8 cellular contexts compared by ENCODE assay signal in the genomic region with DNA sequence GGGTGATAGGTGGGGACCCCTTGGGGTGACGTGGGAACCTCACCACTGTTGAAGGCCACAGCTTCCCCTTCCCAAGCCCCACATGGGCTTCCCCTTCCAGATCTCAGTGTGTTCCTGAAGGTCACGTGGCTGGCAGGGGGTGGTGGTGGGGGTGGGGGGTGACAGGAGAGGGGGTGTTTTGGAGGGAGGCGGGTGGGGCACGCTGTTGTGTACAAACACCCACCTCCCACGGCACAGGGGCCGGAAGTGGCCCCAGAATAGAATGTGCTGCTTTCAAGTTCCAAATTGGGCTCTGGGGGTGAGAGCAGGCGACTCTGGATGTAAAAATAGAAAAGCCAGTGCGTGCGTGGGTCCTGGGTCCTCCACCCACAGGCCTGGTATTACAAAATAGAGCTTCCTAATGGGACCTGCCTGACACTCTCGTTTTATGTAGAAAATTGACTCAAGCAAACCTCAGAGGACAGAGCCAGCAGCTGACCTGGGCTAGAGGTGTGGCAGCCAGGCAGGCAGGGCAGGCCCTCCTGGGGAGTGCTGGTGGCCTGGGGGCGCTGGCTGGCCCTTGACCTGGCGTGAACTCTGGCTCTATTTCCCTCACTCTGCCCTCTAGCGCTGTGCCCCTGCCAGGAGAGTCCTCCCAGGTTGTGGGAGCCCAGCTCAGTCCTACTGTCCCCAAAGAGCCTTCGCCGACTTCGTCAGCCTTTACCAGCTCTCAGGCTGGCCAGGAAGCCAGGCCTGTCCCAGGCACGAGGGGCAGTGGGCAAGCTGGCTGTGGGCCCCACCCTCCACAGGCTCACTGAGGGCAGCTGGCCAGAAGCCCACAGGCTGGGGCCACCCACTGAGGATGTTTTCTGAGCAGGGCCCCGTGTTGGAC. TPM values are rescaled to one million over a fixed set of nuclear protein-coding genes. Genes with fewer than 3 reads are reported as not detected.
DNase-seq lines count a peak whose midpoint lies in the region; ATAC-seq and TF ChIP-seq lines count a peak whose summit lies in the region.

No MANE protein-coding gene starts in this region.

- H3K27ac Mint-ChIP-seq in CD4-positive, alpha-beta memory T cell, result peak overlapping the region; percentile 88 to 96 (median 94)

- H3K4me1 ChIP-seq in CD4-positive, alpha-beta memory T cell (ENCODE audit: insufficient read depth, low read length), result peaks cover 36% of the 10 kb centered on the region
- H3K4me1 ChIP-seq in tibial artery, result peaks cover 0 to 26% (median 15%) of the 10 kb centered on the region in 4 donors

- peak; percentile 46 for ATAC-seq in GM19467 (IDR thresholded peaks at IDR 0.05; ENCODE audit: unreplicated experiment)
- ATAC-seq in HG03469 (IDR thresholded peaks at IDR 0.05; ENCODE audit: unreplicated experiment), result peak; percentile 45

- no peaks in the 10 kb centered on the region for H3K27me3 Mint-ChIP-seq in CD4-positive, alpha-beta memory T cell

- no peaks in the 10 kb centered on the region for H3K9me3 ChIP-seq in CD4-positive, alpha-beta memory T cell (ENCODE audit: control insufficient read depth in 1 of 2, low read length in 2 of 2)
- H3K9me3 ChIP-seq in tibial artery, result no peaks in the 10 kb centered on the region

- no peaks in the 10 kb centered on the region for H3K36me3 Mint-ChIP-seq in CD4-positive, alpha-beta memory T cell

- peak overlapping the region; percentile 74 for H3K27ac ChIP-seq in CD4-positive, alpha-beta memory T cell (ENCODE audit: low read depth, low read length)
- peak overlapping the region; percentile 17 to 66 for H3K27ac ChIP-seq in tibial artery

- 60 to 76% methylated on average over 17 to 18 of the region's 18 CpGs for WGBS in lower leg skin, 2 donors

- intact Hi-C loops in CD4-positive, alpha-beta memory T cell (cut with micrococcal nuclease), result no loop called here
- intact Hi-C loops in lower leg skin (cut with DNase I; ENCODE audit: low total_unique reads) (no loop called here), tibial artery (cut with DNase I; ENCODE audit: low total_unique reads) (no loop called here)

- no peak for TF ChIP-seq POLR2A in lower leg skin (IDR thresholded peaks at IDR 0.05)

- peak overlapping the region in 7 of 8 donors; percentile 41 to 78 (median 64) for H3K4me3 Mint-ChIP-seq in CD4-positive, alpha-beta memory T cell

- POLR2A ChIA-PET in CD4-positive, alpha-beta memory T cell (lab: Charles Lee; ENCODE audit: partially characterized antibody), result interaction anchor here (0.6 to 4.3 kb wide), 5 partner anchors 10 to 176 kb away, joined by 3 to 40 read pairs (median 4); a partner anchor contains a TSS

- DNase-seq in CD4-positive, alpha-beta memory T cell, result peak in 4 of 5 donors; percentile 42 to 62 (median 46)
- DNase-seq in activated T-cell treated with anti-CD3 and anti-CD28 coated beads, Interleukin-2, amount 50 U/mL, for 48 hours, result peak; percentile 62 to 70
- peak; percentile 37 to 90 for DNase-seq in lower leg skin (ENCODE audit: low spot score in 2 of 2)
- peak; percentile 55 to 80 for DNase-seq in tibial artery
- DNase-seq in amniotic stem cell (lab: John Stamatoyannopoulos, UW), result no peak
- no peak for DNase-seq in cerebellar nuclear complex (lab: John Stamatoyannopoulos, UW)

- no peak for TF ChIP-seq CTCF in lower leg skin (IDR thresholded peaks at IDR 0.05)
- TF ChIP-seq CTCF in tibial artery (IDR thresholded peaks at IDR 0.05), result no peak

- H3K36me3 ChIP-seq in CD4-positive, alpha-beta memory T cell (ENCODE audit: insufficient read depth, low read length), result no peaks in the 10 kb centered on the region
- no peaks in the 10 kb centered on the region for H3K36me3 ChIP-seq in tibial artery

- peaks cover 0 to 12% (median 7%) of the 10 kb centered on the region in 8 donors for H3K9me3 Mint-ChIP-seq in CD4-positive, alpha-beta memory T cell

- no peaks in the 10 kb centered on the region for H3K27me3 ChIP-seq in CD4-positive, alpha-beta memory T cell (ENCODE audit: insufficient read depth, low read length)
- no peaks in the 10 kb centered on the region for H3K27me3 ChIP-seq in tibial artery

- H3K4me1 Mint-ChIP-seq in CD4-positive, alpha-beta memory T cell, result peaks cover 21 to 61% (median 39%) of the 10 kb centered on the region in 4 donors

- H3K4me3 ChIP-seq in CD4-positive, alpha-beta memory T cell (ENCODE audit: low read length in 2 of 2), result no peak overlapping the region
- H3K4me3 ChIP-seq in lower leg skin (ENCODE audit: low read depth, poor library complexity, severe bottlenecking) (no peak overlapping the region), tibial artery (no peak overlapping the region)

- CTCF ChIA-PET in CD4-positive, alpha-beta memory T cell (lab: Charles Lee; ENCODE audit: partially characterized antibody), result interaction anchor here (1.0 to 1.6 kb wide), 2 partner anchors 9 to 13 kb away, joined by 3 to 5 read pairs; no protein-coding TSS in a partner anchor

RNA-seq across cellular contexts. Expression of a gene that starts 5.4 kb away (rescaled TPM):
- total RNA-seq in CD4-positive, alpha-beta memory T cell, result 10 to 100 TPM; 37.9 to 44.3 TPM
- 10 to 100 TPM in 1 of 2 donors, 1 to 10 TPM in 1; 3.8 to 16.3 TPM for polyA plus RNA-seq in CD4-positive, alpha-beta memory T cell
- 100 to 1,000 TPM; 106 to 291 (median 178) TPM for total RNA-seq in lower leg skin

RNA-seq across cellular contexts. Expression of a gene that starts 31.3 kb away (rescaled TPM):
- 10 to 100 TPM; 50.0 to 50.5 TPM for total RNA-seq in CD4-positive, alpha-beta memory T cell
- 10 to 100 TPM; 45.8 to 48.5 TPM for polyA plus RNA-seq in CD4-positive, alpha-beta memory T cell
- total RNA-seq in lower leg skin, result 10 to 100 TPM; 37.9 to 42.5 (median 40.3) TPM

RNA-seq across cellular contexts. Expression of a gene that starts 56.2 kb away (rescaled TPM):
- 100 to 1,000 TPM; 289 to 293 TPM for total RNA-seq in CD4-positive, alpha-beta memory T cell
- polyA plus RNA-seq in CD4-positive, alpha-beta memory T cell, result 100 to 1,000 TPM; 159 to 171 TPM
- total RNA-seq in lower leg skin, result 100 to 1,000 TPM; 102 to 153 (median 135) TPM

Comparison
In these comparisons a context has a peak if more than half of its experiments do, and no peak if none do; other contexts are left out.
1. DNase-seq: peak in CD4-positive, alpha-beta memory T cell (4 of 5), activated T-cell treated with anti-CD3 and anti-CD28 coated beads, Interleukin-2, amount 50 U/mL, for 48 hours (2 of 2), lower leg skin (2 of 2) and tibial artery (2 of 2); none in amniotic stem cell (single experiment) and cerebellar nuclear complex (0 of 2).